In genomic region chr2:72894466-72894865, GRCh38 we compare ENCODE assay signal across 1 cellular context.
TF ChIP-seq lines count a peak whose summit lies in the region.

No MANE protein-coding gene starts in this region.

TF ChIP-seq in H1, 55 proteins besides CTCF, POLR2A, EP300 and RAD21:
- TF ChIP-seq RXRA (IDR thresholded peaks at IDR 0.05; ENCODE audit: insufficient read depth, low read depth, low read length) (no peak), TBP (IDR thresholded peaks at IDR 0.05; ENCODE audit: low read depth, low read length) (no peak), ATF3 (IDR thresholded peaks at IDR 0.05; ENCODE audit: insufficient read depth, low read depth, low read length) (no peak), EZH2 (IDR thresholded peaks at IDR 0.05; ENCODE audit: low read depth, low read length, severe bottlenecking) (no peak), RFX5 (IDR thresholded peaks at IDR 0.05; ENCODE audit: borderline replicate concordance, low read depth, low read length) (no peak), SIX5 (IDR thresholded peaks at IDR 0.05; ENCODE audit: low read depth, low read length) (no peak), POU5F1 (IDR thresholded peaks at IDR 0.05; ENCODE audit: low read depth, low read length) (no peak)
